Comparison of ENCODE assay signal across 2 cellular contexts in genomic region chr6:44264154-44265002, GRCh38.
TF ChIP-seq lines count a peak whose summit lies in the region.

No MANE protein-coding gene starts in this region.

TF ChIP-seq in PFSK-1, 5 proteins besides CTCF, POLR2A, EP300 and RAD21 (continued from another document):
- TF ChIP-seq REST (IDR thresholded peaks at IDR 0.05; ENCODE audit: insufficient read depth in 1 of 2, low read depth in 2 of 2, low read length in 2 of 2) (no peak), POLR2AphosphoS5 (IDR thresholded peaks at IDR 0.05; ENCODE audit: low read depth, low read length) (no peak), SIN3A (IDR thresholded peaks at IDR 0.05; ENCODE audit: borderline replicate concordance, insufficient read depth, low read length) (no peak)

TF ChIP-seq in liver, 16 proteins besides CTCF, POLR2A, EP300 and RAD21 (continued from another document):
- TF ChIP-seq YY1 (IDR thresholded peaks at IDR 0.05), result no peak
- TF ChIP-seq NR2F2 (IDR thresholded peaks at IDR 0.05), result no peak
- TF ChIP-seq GABPA (IDR thresholded peaks at IDR 0.05 in 1 of 2, conservative IDR thresholded peaks at IDR 0.05 in 1 of 2), result no peak
- TF ChIP-seq TAF1 (conservative IDR thresholded peaks at IDR 0.05), result no peak
- no peak for TF ChIP-seq HNF4G (IDR thresholded peaks at IDR 0.05)
- TF ChIP-seq REST (IDR thresholded peaks at IDR 0.05), result no peak
- TF ChIP-seq ATF3 (IDR thresholded peaks at IDR 0.05), result no peak
- TF ChIP-seq, protein P1, sequence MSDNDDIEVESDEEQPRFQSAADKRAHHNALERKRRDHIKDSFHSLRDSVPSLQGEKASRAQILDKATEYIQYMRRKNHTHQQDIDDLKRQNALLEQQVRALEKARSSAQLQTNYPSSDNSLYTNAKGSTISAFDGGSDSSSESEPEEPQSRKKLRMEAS (IDR thresholded peaks at IDR 0.05), result no peak
